Comparison of ENCODE assay signal across 1 cellular context in genomic region chr11:67389477-67389876, GRCh38.
TF ChIP-seq lines count a peak whose summit lies in the region.

No MANE protein-coding gene starts in this region.

TF ChIP-seq in HCT116, 20 proteins besides CTCF, POLR2A, EP300 and RAD21 (continued from another document):
- TF ChIP-seq ZBTB33 (IDR thresholded peaks at IDR 0.05; ENCODE audit: extremely low read depth, insufficient replicate concordance, low read length), result no peak
- no peak for TF ChIP-seq MAX (IDR thresholded peaks at IDR 0.05)
- TF ChIP-seq CBX3 (IDR thresholded peaks at IDR 0.05; ENCODE audit: low read depth), result no peak
- TF ChIP-seq EGR1 (IDR thresholded peaks at IDR 0.05; ENCODE audit: low read depth), result no peak
- TF ChIP-seq TCF7L2 (IDR thresholded peaks at IDR 0.05; ENCODE audit: borderline replicate concordance, extremely low read depth, insufficient read depth, insufficient read length), result no peak
- TF ChIP-seq YY1 (IDR thresholded peaks at IDR 0.05; ENCODE audit: extremely low read depth, insufficient replicate concordance, low read depth, low read length), result no peak
- no peak for TF ChIP-seq SP1 (IDR thresholded peaks at IDR 0.05; ENCODE audit: low read depth)
- TF ChIP-seq ZNF274 (IDR thresholded peaks at IDR 0.05; ENCODE audit: low read depth, low read length), result no peak
- no peak for TF ChIP-seq ATF3 (IDR thresholded peaks at IDR 0.05)
- TF ChIP-seq SRF (IDR thresholded peaks at IDR 0.05; ENCODE audit: low read depth), result no peak
- TF ChIP-seq ZFX (IDR thresholded peaks at IDR 0.05), result no peak
- no peak for TF ChIP-seq JUND (IDR thresholded peaks at IDR 0.05)
- no peak for TF ChIP-seq POLR2AphosphoS5 (IDR thresholded peaks at IDR 0.05; ENCODE audit: low read depth, low read length)
